In genomic region chr16:30860729-30861128, GRCh38 we compare ENCODE assay signal across 1 cellular context. TPM values are rescaled to one million over a fixed set of nuclear protein-coding genes. Genes with fewer than 3 reads are reported as not detected.
"Had no signal": no experiment of that assay in that cellular context is flagged by ENCODE, and none has a peak within 500 bp of the region (broad histone marks: within the 10 kb centered on the region; RNA-seq: fewer than 3 reads in every experiment).

No MANE protein-coding gene starts in this region.

RNA-seq across cellular contexts. Expression of gene CTF1, which starts 35.7 kb away (rescaled TPM):
- polyA plus RNA-seq: immature natural killer cell had no signal
